Comparison of ENCODE assay signal across 8 cellular contexts in genomic region chrX:40083120-40083978, GRCh38. TPM values are rescaled to one million over a fixed set of nuclear protein-coding genes. Genes with fewer than 3 reads are reported as not detected.
DNase-seq lines count a peak whose midpoint lies in the region; ATAC-seq, FAIRE-seq and TF ChIP-seq lines count a peak whose summit lies in the region.

No MANE protein-coding gene starts in this region.

- H3K36me3 ChIP-seq in psoas muscle (ENCODE audit: insufficient read depth in 1 of 2, low read depth in 1 of 2) = no peaks in the 10 kb centered on the region

- FAIRE-seq in GM12892 (lab: Jason Lieb, UNC) (peak; percentile 14), H54 (lab: Jason Lieb, UNC) (no peak)

- TF ChIP-seq POLR2A in GM12892 (IDR thresholded peaks at IDR 0.05; ENCODE audit: low read depth, low read length) = no peak
- no peak for TF ChIP-seq POLR2A in lower leg skin (IDR thresholded peaks at IDR 0.05)
- TF ChIP-seq POLR2A in H54 (IDR thresholded peaks at IDR 0.05; ENCODE audit: low read depth, low read length) = no peak

- ATAC-seq in Right ventricle myocardium inferior (peak; percentile 40), psoas muscle (peak; percentile 37 to 64 (median 48)), SK-N-SH treated with all-trans-retinoic acid at 6 μM for 48 hours (no peak)

- peak; percentile 41 for DNase-seq in GM12892 (ENCODE audit: insufficient read length)
- peak; percentile 71 for DNase-seq in UCSD-AML1 (lab: John Stamatoyannopoulos, UW; ENCODE audit: unreplicated experiment)
- no peak for DNase-seq in Right ventricle myocardium inferior (ENCODE audit: missing footprints)
- DNase-seq in psoas muscle = peak in 1 of 2 donors; percentile 67
- no peak for DNase-seq in lower leg skin (ENCODE audit: low spot score in 2 of 2)
- DNase-seq in DMS153 (lab: John Stamatoyannopoulos, UW) = no peak
- no peak for DNase-seq in H54 (ENCODE audit: insufficient read length, low spot score)

- 0 to 7% (median 3%) methylated on average over 7 to 60 of the region's 61 CpGs for WGBS in psoas muscle, 3 donors
- WGBS in lower leg skin, 2 donors = 5% methylated on average over 59 of the region's 61 CpGs; no CpG with 5 or more reads in 1 of the 2 donors

- TF ChIP-seq CTCF in psoas muscle (IDR thresholded peaks at IDR 0.05) (peak; percentile 6), lower leg skin (IDR thresholded peaks at IDR 0.05) (no peak)

- no peak overlapping the region for H3K27ac ChIP-seq in psoas muscle

- H3K27me3 ChIP-seq in psoas muscle (ENCODE audit: insufficient read depth in 3 of 3, low read length in 2 of 3) = peaks cover 0 to 48% (median 0%) of the 10 kb centered on the region in 3 donors

- H3K4me1 ChIP-seq in psoas muscle = peaks cover 21% of the 10 kb centered on the region

- intact Hi-C loops in Right ventricle myocardium inferior (cut with DNase I) (no loop called here), psoas muscle (cut with DNase I) (loop anchor here in 1 of 2 donors (5.0 kb wide), 1 partner anchor 176 kb away; no protein-coding TSS in a partner anchor), lower leg skin (cut with DNase I; ENCODE audit: low total_unique reads) (no loop called here)

- H3K4me3 ChIP-seq in psoas muscle (peak overlapping the region; percentile 62), lower leg skin (ENCODE audit: low read depth, poor library complexity, severe bottlenecking) (no peak overlapping the region)

- H3K9me3 ChIP-seq in psoas muscle = no peaks in the 10 kb centered on the region

TF ChIP-seq in SK-N-SH treated with all-trans-retinoic acid at 6 μM for 48 hours, 23 proteins besides CTCF, POLR2A, EP300 and RAD21:
- TF ChIP-seq ZFP30 (CRISPR knock-in tag; IDR thresholded peaks at IDR 0.05) (no peak), OSR1 (CRISPR knock-in tag; IDR thresholded peaks at IDR 0.05) (no peak)

RNA-seq across cellular contexts. Expression of gene BCOR, which starts 14.4 kb away (rescaled TPM):
- polyA plus RNA-seq in GM12892 (2012; ENCODE audit: missing spikeins) = 9.0 TPM
- total RNA-seq in Right ventricle myocardium inferior = 16.9 TPM
- 10 to 100 TPM; 18.3 to 24.3 (median 19.6) TPM for total RNA-seq in psoas muscle
- polyA plus RNA-seq in psoas muscle = 10 to 100 TPM in 2 of 3 donors, 1 to 10 TPM in 1; 6.4 to 14.2 (median 10.1) TPM
- 10 to 100 TPM; 23.8 to 37.5 (median 31.1) TPM for total RNA-seq in lower leg skin

Comparison
In these comparisons a context has a peak if more than half of its experiments do, and no peak if none do; other contexts are left out.
1. DNase-seq: peak in GM12892 (single experiment) and UCSD-AML1 (single experiment); none in Right ventricle myocardium inferior (single experiment), lower leg skin (0 of 2), DMS153 (single experiment) and H54 (single experiment).